14 cellular contexts compared by ENCODE assay signal in the genomic region with DNA sequence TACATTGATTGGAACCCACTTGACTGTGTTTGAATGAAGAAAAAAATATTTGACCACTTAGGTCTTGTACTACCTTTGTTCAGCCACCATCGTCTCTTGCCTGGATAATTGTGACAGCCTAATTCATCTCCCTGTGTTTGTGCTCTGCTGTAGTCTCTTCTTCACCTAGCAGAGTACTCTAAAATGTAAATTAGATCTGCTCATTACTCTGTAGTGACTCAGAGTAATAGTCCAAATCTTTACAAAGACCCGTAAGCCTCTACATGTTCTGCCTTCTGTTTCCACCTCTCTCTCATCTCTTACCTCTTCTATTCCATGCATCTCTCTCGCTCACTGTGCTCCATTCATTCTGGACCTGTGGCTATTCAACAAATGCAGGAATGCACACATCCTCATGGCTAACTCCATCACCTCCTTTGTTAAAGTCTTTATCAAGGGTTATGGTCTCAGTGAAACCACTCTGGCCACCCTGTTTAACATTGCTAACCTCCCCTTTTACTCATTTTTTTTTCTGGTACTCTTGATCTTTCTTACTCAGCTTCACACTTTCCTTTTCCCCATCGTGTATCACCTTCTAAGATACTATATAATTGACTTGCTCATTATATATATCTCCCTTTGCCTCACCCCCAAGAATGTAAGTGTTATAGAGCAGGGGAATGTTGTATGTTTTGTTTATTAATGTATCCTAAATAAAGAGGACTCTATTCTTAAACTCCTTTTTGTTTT.
DNase-seq lines count a peak whose midpoint lies in the region; ATAC-seq and TF ChIP-seq lines count a peak whose summit lies in the region.
"Had no signal": no experiment of that assay in that cellular context is flagged by ENCODE, and none has a peak within 500 bp of the region (broad histone marks: within the 10 kb centered on the region; RNA-seq: fewer than 3 reads in every experiment).

No MANE protein-coding gene starts in this region.

- H3K27me3 Mint-ChIP-seq in activated naive CD4-positive, alpha-beta T cell treated with anti-CD3 and anti-CD28 coated beads for 36 hours (ENCODE audit: low read depth) = no peaks in the 10 kb centered on the region
- no peaks in the 10 kb centered on the region for H3K27me3 Mint-ChIP-seq in WTC11 (ENCODE audit: low read depth)
- H3K27me3 Mint-ChIP-seq in endothelial cell (ENCODE audit: unreplicated experiment) = no peaks in the 10 kb centered on the region
- no peaks in the 10 kb centered on the region for H3K27me3 Mint-ChIP-seq in stimulated activated naive B cell treated with anti-CD40 and anti-IgM and Interleukin-4, amounts not matched to agents 10 μg/mL and 1 μg/mL and 100 μg/mL, for 72 hours

- DNase-seq in activated naive CD4-positive, alpha-beta T cell treated with anti-CD3 and anti-CD28 coated beads for 36 hours = peak; percentile 31
- no peak for DNase-seq in activated naive CD4-positive, alpha-beta T cell treated with anti-CD3 and anti-CD28 coated beads, Interleukin-2, amount 50 U/mL, for 16 hours
- DNase-seq in WTC11 (ENCODE audit: low spot score) (no peak), endothelial cell (ENCODE audit: low spot score) (no peak), mucosa of descending colon (no peak), RWPE1 (ENCODE audit: low spot score) (no peak), upper lobe of right lung (no peak)
- DNase-seq in stimulated activated naive B cell treated with anti-CD40 and anti-IgM and Interleukin-4, amounts not matched to agents 10 μg/mL and 1 μg/mL and 100 μg/mL, for 72 hours = no peak
- DNase-seq: activated CD4-positive, CD25-positive, alpha-beta regulatory T cell; Calu3; cortex of kidney; right cardiac atrium had no signal

- H3K4me3 ChIP-seq in mucosa of descending colon (no peak overlapping the region), upper lobe of right lung (no peak overlapping the region)
- H3K4me3 ChIP-seq: lung had no signal

- no peaks in the 10 kb centered on the region for H3K27me3 ChIP-seq in upper lobe of right lung

- intact Hi-C loops in activated naive CD4-positive, alpha-beta T cell treated with anti-CD3 and anti-CD28 coated beads for 36 hours (cut with micrococcal nuclease) = loop anchor here (1.0 to 5.0 kb wide), 8 partner anchors 33 to 99 kb away; partner anchors contain the start of gene STIM2
- intact Hi-C loops in mucosa of descending colon (cut with DNase I, micrococcal nuclease) = no loop called here
- intact Hi-C loops in upper lobe of right lung (cut with DNase I) = no loop called here

- POLR2A ChIA-PET in WTC11 (lab: Charles Lee) = no interaction called here
- POLR2A ChIA-PET in RWPE1 (lab: Yijun Ruan, JAX; ENCODE audit: low non-redundant PET) = interaction anchor here (0.6 kb wide), 1 partner anchor 12 kb away, joined by 4 read pairs; no protein-coding TSS in a partner anchor

- peaks cover 4% of the 10 kb centered on the region for H3K9me3 Mint-ChIP-seq in activated naive CD4-positive, alpha-beta T cell treated with anti-CD3 and anti-CD28 coated beads for 36 hours
- no peaks in the 10 kb centered on the region for H3K9me3 Mint-ChIP-seq in WTC11
- H3K9me3 Mint-ChIP-seq in endothelial cell (ENCODE audit: unreplicated experiment) = no peaks in the 10 kb centered on the region
- H3K9me3 Mint-ChIP-seq in stimulated activated naive B cell treated with anti-CD40 and anti-IgM and Interleukin-4, amounts not matched to agents 10 μg/mL and 1 μg/mL and 100 μg/mL, for 72 hours = no peaks in the 10 kb centered on the region

- no peaks in the 10 kb centered on the region for H3K9me3 ChIP-seq in mucosa of descending colon
- no peaks in the 10 kb centered on the region for H3K9me3 ChIP-seq in upper lobe of right lung

- peaks cover 21% of the 10 kb centered on the region for H3K36me3 Mint-ChIP-seq in activated naive CD4-positive, alpha-beta T cell treated with anti-CD3 and anti-CD28 coated beads for 36 hours (ENCODE audit: low read depth)
- no peaks in the 10 kb centered on the region for H3K36me3 Mint-ChIP-seq in WTC11
- no peaks in the 10 kb centered on the region for H3K36me3 Mint-ChIP-seq in endothelial cell (ENCODE audit: low read depth, unreplicated experiment)
- H3K36me3 Mint-ChIP-seq in stimulated activated naive B cell treated with anti-CD40 and anti-IgM and Interleukin-4, amounts not matched to agents 10 μg/mL and 1 μg/mL and 100 μg/mL, for 72 hours = peaks cover 5 to 21% of the 10 kb centered on the region in 2 donors

- TF ChIP-seq CTCF in WTC11 (IDR thresholded peaks at IDR 0.05) (no peak), endothelial cell (IDR thresholded peaks at IDR 0.05; ENCODE audit: unreplicated experiment) (no peak), mucosa of descending colon (IDR thresholded peaks at IDR 0.05) (no peak), RWPE1 (conservative IDR thresholded peaks at IDR 0.05; ENCODE audit: low read depth) (no peak), upper lobe of right lung (IDR thresholded peaks at IDR 0.05) (no peak)

- H3K4me1 ChIP-seq in mucosa of descending colon (ENCODE audit: low read depth) (no peaks in the 10 kb centered on the region), upper lobe of right lung (no peaks in the 10 kb centered on the region)

- ATAC-seq in WTC11 (peak; percentile 89), mucosa of descending colon (no peak), upper lobe of right lung (no peak)
- ATAC-seq in stimulated activated naive B cell treated with anti-CD40 and anti-IgM and Interleukin-4, amounts not matched to agents 10 μg/mL and 1 μg/mL and 100 μg/mL, for 72 hours (replicated peaks) = no peak
- ATAC-seq: esophagus mucosa had no signal

- CTCF ChIA-PET in activated naive CD4-positive, alpha-beta T cell treated with anti-CD3 and anti-CD28 coated beads for 36 hours (lab: Charles Lee) = no interaction called here
- CTCF ChIA-PET in WTC11 (lab: Charles Lee) = no interaction called here
- CTCF ChIA-PET in RWPE1 (lab: Yijun Ruan, JAX) = no interaction called here

- no peaks in the 10 kb centered on the region for H3K36me3 ChIP-seq in mucosa of descending colon (ENCODE audit: low read depth)
- H3K36me3 ChIP-seq in upper lobe of right lung = peaks cover 5% of the 10 kb centered on the region

- H3K4me3 Mint-ChIP-seq in activated naive CD4-positive, alpha-beta T cell treated with anti-CD3 and anti-CD28 coated beads for 36 hours = peak overlapping the region; percentile 4
- H3K4me3 Mint-ChIP-seq in WTC11 = no peak overlapping the region
- no peak overlapping the region for H3K4me3 Mint-ChIP-seq in endothelial cell (ENCODE audit: unreplicated experiment)
- H3K4me3 Mint-ChIP-seq in stimulated activated naive B cell treated with anti-CD40 and anti-IgM and Interleukin-4, amounts not matched to agents 10 μg/mL and 1 μg/mL and 100 μg/mL, for 72 hours = no peak overlapping the region

- H3K27ac ChIP-seq in RWPE1 (no peak overlapping the region), upper lobe of right lung (no peak overlapping the region)

- peak overlapping the region; percentile 82 for H3K27ac Mint-ChIP-seq in activated naive CD4-positive, alpha-beta T cell treated with anti-CD3 and anti-CD28 coated beads for 36 hours
- no peak overlapping the region; the same call in 1 of the 2 replicates for H3K27ac Mint-ChIP-seq in WTC11
- H3K27ac Mint-ChIP-seq in endothelial cell (ENCODE audit: unreplicated experiment) = peak overlapping the region; percentile 0
- H3K27ac Mint-ChIP-seq in stimulated activated naive B cell treated with anti-CD40 and anti-IgM and Interleukin-4, amounts not matched to agents 10 μg/mL and 1 μg/mL and 100 μg/mL, for 72 hours = peak overlapping the region; percentile 20

- peaks cover 39% of the 10 kb centered on the region for H3K4me1 Mint-ChIP-seq in activated naive CD4-positive, alpha-beta T cell treated with anti-CD3 and anti-CD28 coated beads for 36 hours (ENCODE audit: low read depth)
- H3K4me1 Mint-ChIP-seq in WTC11 = peaks cover 18% of the 10 kb centered on the region
- H3K4me1 Mint-ChIP-seq in endothelial cell (ENCODE audit: unreplicated experiment) = peaks cover 17% of the 10 kb centered on the region
- peaks cover 10 to 21% of the 10 kb centered on the region in 2 donors for H3K4me1 Mint-ChIP-seq in stimulated activated naive B cell treated with anti-CD40 and anti-IgM and Interleukin-4, amounts not matched to agents 10 μg/mL and 1 μg/mL and 100 μg/mL, for 72 hours

TF ChIP-seq in WTC11, 78 proteins besides CTCF, POLR2A, EP300 and RAD21:
- TF ChIP-seq MLX (CRISPR knock-in tag; IDR thresholded peaks at IDR 0.05) (no peak), PRRX2 (CRISPR knock-in tag; IDR thresholded peaks at IDR 0.05) (no peak), ZNF219 (CRISPR knock-in tag; IDR thresholded peaks at IDR 0.05; ENCODE audit: borderline replicate concordance) (no peak), SMAD3 (CRISPR knock-in tag; IDR thresholded peaks at IDR 0.05; ENCODE audit: borderline replicate concordance) (no peak), MXD4 (CRISPR knock-in tag; IDR thresholded peaks at IDR 0.05; ENCODE audit: borderline replicate concordance) (no peak), CBFB (CRISPR knock-in tag; IDR thresholded peaks at IDR 0.05; ENCODE audit: low read depth) (no peak), HMGA2 (CRISPR knock-in tag; IDR thresholded peaks at IDR 0.05) (no peak), ELF4 (CRISPR knock-in tag; IDR thresholded peaks at IDR 0.05; ENCODE audit: low read depth) (no peak)
- TF ChIP-seq, protein P1, sequence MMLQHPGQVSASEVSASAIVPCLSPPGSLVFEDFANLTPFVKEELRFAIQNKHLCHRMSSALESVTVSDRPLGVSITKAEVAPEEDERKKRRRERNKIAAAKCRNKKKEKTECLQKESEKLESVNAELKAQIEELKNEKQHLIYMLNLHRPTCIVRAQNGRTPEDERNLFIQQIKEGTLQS (CRISPR knock-in tag; conservative IDR thresholded peaks at IDR 0.05) = no peak
- TF ChIP-seq, protein P2, sequence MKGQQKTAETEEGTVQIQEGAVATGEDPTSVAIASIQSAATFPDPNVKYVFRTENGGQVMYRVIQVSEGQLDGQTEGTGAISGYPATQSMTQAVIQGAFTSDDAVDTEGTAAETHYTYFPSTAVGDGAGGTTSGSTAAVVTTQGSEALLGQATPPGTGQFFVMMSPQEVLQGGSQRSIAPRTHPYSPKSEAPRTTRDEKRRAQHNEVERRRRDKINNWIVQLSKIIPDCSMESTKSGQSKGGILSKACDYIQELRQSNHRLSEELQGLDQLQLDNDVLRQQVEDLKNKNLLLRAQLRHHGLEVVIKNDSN (CRISPR knock-in tag; IDR thresholded peaks at IDR 0.05) = no peak
TF ChIP-seq in WTC11: peak in this region for 0.
